In the genomic region with DNA sequence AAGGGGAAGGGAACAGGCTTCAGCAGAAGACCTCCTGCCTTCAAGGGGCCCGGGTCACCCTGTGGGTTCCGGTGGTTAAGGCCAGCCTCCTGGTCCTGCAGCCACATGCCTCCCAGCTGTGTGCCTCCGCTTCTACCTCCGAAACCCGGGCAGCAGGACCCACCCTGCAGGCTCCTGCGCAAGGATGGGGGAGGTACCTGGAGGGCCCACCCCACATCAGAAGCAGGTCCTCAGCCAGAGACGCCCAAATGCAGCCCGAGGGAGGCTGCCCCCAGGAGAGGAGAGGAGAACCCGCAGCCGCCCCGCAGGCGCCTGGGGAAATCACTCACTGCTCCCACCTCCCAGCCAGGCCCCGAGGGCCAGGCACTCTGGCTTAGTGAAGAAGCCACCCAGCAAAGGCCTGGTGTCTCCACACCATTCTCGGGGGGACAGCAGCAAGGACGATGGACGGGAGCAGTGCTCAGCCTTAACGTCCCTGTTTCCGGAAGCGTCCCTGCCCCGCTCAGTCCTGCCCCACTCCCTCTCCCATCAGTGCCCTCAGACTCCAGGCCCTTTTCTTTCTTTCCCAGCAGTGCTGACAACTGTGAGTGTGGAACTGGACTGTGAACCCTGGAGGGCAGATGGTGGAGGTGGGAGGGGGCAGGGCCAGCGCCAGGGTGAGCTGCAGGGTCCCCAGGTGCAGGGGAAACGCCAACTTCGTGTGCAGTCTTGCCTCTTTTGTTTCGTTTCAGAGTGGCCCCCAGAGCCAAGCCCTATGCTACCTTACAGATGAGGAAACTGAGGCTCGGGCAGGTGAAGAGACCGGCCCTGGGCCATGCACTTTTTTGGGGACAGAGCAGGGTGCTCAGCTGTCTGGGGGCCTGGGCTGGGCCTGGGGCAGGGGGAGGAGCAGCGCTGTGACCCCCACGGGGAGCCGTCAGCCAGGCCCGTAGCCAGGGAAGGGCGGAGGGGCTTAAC, we compare ENCODE assay signal across 2 cellular contexts.
TF ChIP-seq lines count a peak whose summit lies in the region.

No MANE protein-coding gene starts in this region.

TF ChIP-seq in IMR-90, 13 proteins besides CTCF, POLR2A, EP300 and RAD21:
- TF ChIP-seq CEBPB (IDR thresholded peaks at IDR 0.05; ENCODE audit: low read depth, low read length) = no peak
- TF ChIP-seq MXI1 (IDR thresholded peaks at IDR 0.05; ENCODE audit: borderline replicate concordance, low read depth, low read length) = no peak
- TF ChIP-seq NFE2L2 (IDR thresholded peaks at IDR 0.05; ENCODE audit: low read depth, low read length) = no peak

TF ChIP-seq in HepG2, 621 proteins besides CTCF, POLR2A, EP300 and RAD21 (continues in another document):
- TF ChIP-seq HNF4G (IDR thresholded peaks at IDR 0.05; ENCODE audit: borderline replicate concordance, low read depth, low read length) (peak; percentile 72; the same call in 1 of the 2 replicates), HNF4G (CRISPR knock-in tag; IDR thresholded peaks at IDR 0.05; ENCODE audit: borderline replicate concordance, low read depth) (peak; percentile 80; the same call in 1 of the 2 replicates), SYNCRIP (IDR thresholded peaks at IDR 0.05; ENCODE audit: insufficient read depth, low read depth, low read length) (no peak), ZIK1 (CRISPR knock-in tag; IDR thresholded peaks at IDR 0.05; ENCODE audit: borderline replicate concordance, low read depth) (no peak), ZNF343 (CRISPR knock-in tag; IDR thresholded peaks at IDR 0.05) (no peak), ZNF337 (CRISPR knock-in tag; IDR thresholded peaks at IDR 0.05; ENCODE audit: borderline replicate concordance, low read depth) (no peak), ELF1 (CRISPR knock-in tag; IDR thresholded peaks at IDR 0.05) (peak; percentile 62), NONO (IDR thresholded peaks at IDR 0.05) (no peak), NONO (CRISPR knock-in tag; conservative IDR thresholded peaks at IDR 0.05) (peak; percentile 61), RELA (CRISPR knock-in tag; IDR thresholded peaks at IDR 0.05) (0 out of 2 replicates have a peak, but pooled peaks have one; percentile 15), SIN3B (IDR thresholded peaks at IDR 0.05; ENCODE audit: low read length) (no peak), SATB2 (CRISPR knock-in tag; IDR thresholded peaks at IDR 0.05) (no peak), ZNF709 (CRISPR knock-in tag; IDR thresholded peaks at IDR 0.05) (0 out of 2 replicates have a peak, but pooled peaks have one; percentile 52), REXO4 (CRISPR knock-in tag; IDR thresholded peaks at IDR 0.05; ENCODE audit: borderline replicate concordance) (no peak), ZNF564 (CRISPR knock-in tag; IDR thresholded peaks at IDR 0.05) (no peak), ZNF883 (CRISPR knock-in tag; IDR thresholded peaks at IDR 0.05; ENCODE audit: not compliant biosample characterization) (no peak), RBM39 (IDR thresholded peaks at IDR 0.05; ENCODE audit: low read depth, low read length, poor library complexity, severe bottlenecking) (no peak), ZFX (CRISPR knock-in tag; IDR thresholded peaks at IDR 0.05; ENCODE audit: low read depth) (peak; percentile 91), ZNF605 (CRISPR knock-in tag; IDR thresholded peaks at IDR 0.05) (no peak; the same call in 1 of the 2 replicates), KAT7 (CRISPR knock-in tag; IDR thresholded peaks at IDR 0.05; ENCODE audit: borderline replicate concordance) (peak; percentile 67; the same call in 1 of the 2 replicates), ZNF136 (CRISPR knock-in tag; IDR thresholded peaks at IDR 0.05; ENCODE audit: low read depth) (no peak), ZNF484 (CRISPR knock-in tag; IDR thresholded peaks at IDR 0.05; ENCODE audit: borderline replicate concordance, low read depth) (no peak), ZMYM3 (CRISPR knock-in tag; IDR thresholded peaks at IDR 0.05) (0 out of 2 replicates have a peak, but pooled peaks have one; percentile 7), MBNL3 (CRISPR knock-in tag; conservative IDR thresholded peaks at IDR 0.05) (no peak), TMF1 (CRISPR knock-in tag; IDR thresholded peaks at IDR 0.05; ENCODE audit: low read depth) (no peak), ZNF740 (CRISPR knock-in tag; IDR thresholded peaks at IDR 0.05) (no peak; the same call in 1 of the 2 replicates), ZNF281 (CRISPR knock-in tag; IDR thresholded peaks at IDR 0.05; ENCODE audit: borderline replicate concordance) (no peak), GFI1 (CRISPR knock-in tag; IDR thresholded peaks at IDR 0.05; ENCODE audit: borderline replicate concordance) (no peak), SPEN (CRISPR knock-in tag; IDR thresholded peaks at IDR 0.05; ENCODE audit: low read depth) (peak; percentile 50; the same call in 1 of the 2 replicates), ZMYM2 (CRISPR knock-in tag; IDR thresholded peaks at IDR 0.05) (no peak), TARDBP (CRISPR knock-in tag; IDR thresholded peaks at IDR 0.05) (peak; percentile 14; the same call in 1 of the 2 replicates), MEIS2 (CRISPR knock-in tag; IDR thresholded peaks at IDR 0.05) (no peak), ZNF775 (CRISPR knock-in tag; IDR thresholded peaks at IDR 0.05; ENCODE audit: borderline replicate concordance) (no peak), ZSCAN9 (CRISPR knock-in tag; IDR thresholded peaks at IDR 0.05; ENCODE audit: borderline replicate concordance) (peak; percentile 50; the same call in 1 of the 2 replicates)
- TF ChIP-seq, protein P1, sequence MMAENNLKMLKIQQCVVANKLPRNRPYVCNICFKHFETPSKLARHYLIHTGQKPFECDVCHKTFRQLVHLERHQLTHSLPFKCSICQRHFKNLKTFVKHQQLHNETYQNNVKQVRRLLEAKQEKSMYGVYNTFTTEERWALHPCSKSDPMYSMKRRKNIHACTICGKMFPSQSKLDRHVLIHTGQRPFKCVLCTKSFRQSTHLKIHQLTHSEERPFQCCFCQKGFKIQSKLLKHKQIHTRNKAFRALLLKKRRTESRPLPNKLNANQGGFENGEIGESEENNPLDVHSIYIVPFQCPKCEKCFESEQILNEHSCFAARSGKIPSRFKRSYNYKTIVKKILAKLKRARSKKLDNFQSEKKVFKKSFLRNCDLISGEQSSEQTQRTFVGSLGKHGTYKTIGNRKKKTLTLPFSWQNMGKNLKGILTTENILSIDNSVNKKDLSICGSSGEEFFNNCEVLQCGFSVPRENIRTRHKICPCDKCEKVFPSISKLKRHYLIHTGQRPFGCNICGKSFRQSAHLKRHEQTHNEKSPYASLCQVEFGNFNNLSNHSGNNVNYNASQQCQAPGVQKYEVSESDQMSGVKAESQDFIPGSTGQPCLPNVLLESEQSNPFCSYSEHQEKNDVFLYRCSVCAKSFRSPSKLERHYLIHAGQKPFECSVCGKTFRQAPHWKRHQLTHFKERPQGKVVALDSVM (CRISPR knock-in tag; IDR thresholded peaks at IDR 0.05) = peak; percentile 67
- TF ChIP-seq, protein P2, sequence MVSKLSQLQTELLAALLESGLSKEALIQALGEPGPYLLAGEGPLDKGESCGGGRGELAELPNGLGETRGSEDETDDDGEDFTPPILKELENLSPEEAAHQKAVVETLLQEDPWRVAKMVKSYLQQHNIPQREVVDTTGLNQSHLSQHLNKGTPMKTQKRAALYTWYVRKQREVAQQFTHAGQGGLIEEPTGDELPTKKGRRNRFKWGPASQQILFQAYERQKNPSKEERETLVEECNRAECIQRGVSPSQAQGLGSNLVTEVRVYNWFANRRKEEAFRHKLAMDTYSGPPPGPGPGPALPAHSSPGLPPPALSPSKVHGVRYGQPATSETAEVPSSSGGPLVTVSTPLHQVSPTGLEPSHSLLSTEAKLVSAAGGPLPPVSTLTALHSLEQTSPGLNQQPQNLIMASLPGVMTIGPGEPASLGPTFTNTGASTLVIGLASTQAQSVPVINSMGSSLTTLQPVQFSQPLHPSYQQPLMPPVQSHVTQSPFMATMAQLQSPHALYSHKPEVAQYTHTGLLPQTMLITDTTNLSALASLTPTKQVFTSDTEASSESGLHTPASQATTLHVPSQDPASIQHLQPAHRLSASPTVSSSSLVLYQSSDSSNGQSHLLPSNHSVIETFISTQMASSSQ (IDR thresholded peaks at IDR 0.05; ENCODE audit: low read depth) = no peak
- TF ChIP-seq, protein P2 (CRISPR knock-in tag; IDR thresholded peaks at IDR 0.05; ENCODE audit: borderline replicate concordance) = 0 out of 2 replicates have a peak, but pooled peaks have one; percentile 18
- TF ChIP-seq, protein P3, sequence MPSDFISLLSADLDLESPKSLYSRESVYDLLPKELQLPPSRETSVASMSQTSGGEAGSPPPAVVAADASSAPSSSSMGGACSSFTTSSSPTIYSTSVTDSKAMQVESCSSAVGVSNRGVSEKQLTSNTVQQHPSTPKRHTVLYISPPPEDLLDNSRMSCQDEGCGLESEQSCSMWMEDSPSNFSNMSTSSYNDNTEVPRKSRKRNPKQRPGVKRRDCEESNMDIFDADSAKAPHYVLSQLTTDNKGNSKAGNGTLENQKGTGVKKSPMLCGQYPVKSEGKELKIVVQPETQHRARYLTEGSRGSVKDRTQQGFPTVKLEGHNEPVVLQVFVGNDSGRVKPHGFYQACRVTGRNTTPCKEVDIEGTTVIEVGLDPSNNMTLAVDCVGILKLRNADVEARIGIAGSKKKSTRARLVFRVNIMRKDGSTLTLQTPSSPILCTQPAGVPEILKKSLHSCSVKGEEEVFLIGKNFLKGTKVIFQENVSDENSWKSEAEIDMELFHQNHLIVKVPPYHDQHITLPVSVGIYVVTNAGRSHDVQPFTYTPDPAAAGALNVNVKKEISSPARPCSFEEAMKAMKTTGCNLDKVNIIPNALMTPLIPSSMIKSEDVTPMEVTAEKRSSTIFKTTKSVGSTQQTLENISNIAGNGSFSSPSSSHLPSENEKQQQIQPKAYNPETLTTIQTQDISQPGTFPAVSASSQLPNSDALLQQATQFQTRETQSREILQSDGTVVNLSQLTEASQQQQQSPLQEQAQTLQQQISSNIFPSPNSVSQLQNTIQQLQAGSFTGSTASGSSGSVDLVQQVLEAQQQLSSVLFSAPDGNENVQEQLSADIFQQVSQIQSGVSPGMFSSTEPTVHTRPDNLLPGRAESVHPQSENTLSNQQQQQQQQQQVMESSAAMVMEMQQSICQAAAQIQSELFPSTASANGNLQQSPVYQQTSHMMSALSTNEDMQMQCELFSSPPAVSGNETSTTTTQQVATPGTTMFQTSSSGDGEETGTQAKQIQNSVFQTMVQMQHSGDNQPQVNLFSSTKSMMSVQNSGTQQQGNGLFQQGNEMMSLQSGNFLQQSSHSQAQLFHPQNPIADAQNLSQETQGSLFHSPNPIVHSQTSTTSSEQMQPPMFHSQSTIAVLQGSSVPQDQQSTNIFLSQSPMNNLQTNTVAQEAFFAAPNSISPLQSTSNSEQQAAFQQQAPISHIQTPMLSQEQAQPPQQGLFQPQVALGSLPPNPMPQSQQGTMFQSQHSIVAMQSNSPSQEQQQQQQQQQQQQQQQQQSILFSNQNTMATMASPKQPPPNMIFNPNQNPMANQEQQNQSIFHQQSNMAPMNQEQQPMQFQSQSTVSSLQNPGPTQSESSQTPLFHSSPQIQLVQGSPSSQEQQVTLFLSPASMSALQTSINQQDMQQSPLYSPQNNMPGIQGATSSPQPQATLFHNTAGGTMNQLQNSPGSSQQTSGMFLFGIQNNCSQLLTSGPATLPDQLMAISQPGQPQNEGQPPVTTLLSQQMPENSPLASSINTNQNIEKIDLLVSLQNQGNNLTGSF (CRISPR knock-in tag; IDR thresholded peaks at IDR 0.05) = no peak
- TF ChIP-seq, protein P4, sequence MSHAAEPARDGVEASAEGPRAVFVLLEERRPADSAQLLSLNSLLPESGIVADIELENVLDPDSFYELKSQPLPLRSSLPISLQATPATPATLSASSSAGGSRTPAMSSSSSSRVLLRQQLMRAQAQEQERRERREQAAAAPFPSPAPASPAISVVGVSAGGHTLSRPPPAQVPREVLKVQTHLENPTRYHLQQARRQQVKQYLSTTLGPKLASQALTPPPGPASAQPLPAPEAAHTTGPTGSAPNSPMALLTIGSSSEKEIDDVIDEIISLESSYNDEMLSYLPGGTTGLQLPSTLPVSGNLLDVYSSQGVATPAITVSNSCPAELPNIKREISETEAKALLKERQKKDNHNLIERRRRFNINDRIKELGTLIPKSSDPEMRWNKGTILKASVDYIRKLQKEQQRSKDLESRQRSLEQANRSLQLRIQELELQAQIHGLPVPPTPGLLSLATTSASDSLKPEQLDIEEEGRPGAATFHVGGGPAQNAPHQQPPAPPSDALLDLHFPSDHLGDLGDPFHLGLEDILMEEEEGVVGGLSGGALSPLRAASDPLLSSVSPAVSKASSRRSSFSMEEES (CRISPR knock-in tag; IDR thresholded peaks at IDR 0.05) = no peak
